ENCODE assay signal across 9 cellular contexts in the genomic region with DNA sequence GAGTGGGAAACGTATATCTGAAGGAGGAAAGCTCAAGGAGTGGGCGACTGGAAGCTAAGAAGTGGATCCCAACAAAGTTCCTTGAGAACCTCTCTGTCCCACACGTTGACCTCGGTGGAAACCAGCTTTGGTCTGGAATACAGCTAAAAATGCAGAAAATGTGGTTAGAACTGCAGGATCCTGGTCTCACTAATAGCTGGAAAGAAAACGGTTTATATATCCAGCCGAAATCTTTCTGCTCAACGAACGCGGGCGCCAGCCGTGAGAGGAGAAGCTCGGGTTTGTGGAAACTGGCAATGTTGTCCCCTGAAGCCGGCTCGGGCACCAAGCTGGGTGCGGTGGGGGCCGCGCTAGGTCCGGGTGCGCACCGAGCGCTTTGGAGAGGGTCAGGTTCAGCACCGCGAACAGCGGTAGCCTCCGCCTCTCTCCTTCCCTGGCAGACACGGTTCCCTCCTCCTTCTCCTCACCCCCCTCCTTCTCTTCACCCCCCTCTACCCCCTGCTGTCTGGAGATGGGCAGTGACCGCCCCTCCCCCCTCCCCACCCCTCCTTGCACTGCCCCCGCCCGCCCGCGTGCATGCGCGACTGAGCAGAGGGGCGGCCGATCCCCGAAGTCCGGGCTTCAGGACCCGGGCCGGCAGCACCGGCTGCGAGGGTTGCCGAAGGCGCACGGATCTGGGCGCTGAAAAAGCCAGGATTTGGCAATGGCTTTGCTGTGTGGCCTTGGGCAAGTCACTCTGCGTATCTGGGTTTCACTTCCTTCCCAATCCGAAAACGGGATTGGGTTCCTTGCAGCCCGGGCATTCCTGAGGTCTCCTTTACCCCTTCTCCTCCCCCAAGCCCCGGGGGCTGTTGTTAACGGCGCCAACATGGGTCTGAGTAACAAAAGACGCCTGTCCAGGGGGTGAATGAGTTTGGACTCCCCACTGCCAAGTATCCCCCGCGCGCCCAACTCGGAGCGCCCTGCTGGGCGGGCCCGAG. TPM values are rescaled to one million over a fixed set of nuclear protein-coding genes. Genes with fewer than 3 reads are reported as not detected.
DNase-seq lines count a peak whose midpoint lies in the region; ATAC-seq and TF ChIP-seq lines count a peak whose summit lies in the region.
"Had no signal": no experiment of that assay in that cellular context is flagged by ENCODE, and none has a peak within 500 bp of the region (broad histone marks: within the 10 kb centered on the region; RNA-seq: fewer than 3 reads in every experiment).

A gene with protein sequence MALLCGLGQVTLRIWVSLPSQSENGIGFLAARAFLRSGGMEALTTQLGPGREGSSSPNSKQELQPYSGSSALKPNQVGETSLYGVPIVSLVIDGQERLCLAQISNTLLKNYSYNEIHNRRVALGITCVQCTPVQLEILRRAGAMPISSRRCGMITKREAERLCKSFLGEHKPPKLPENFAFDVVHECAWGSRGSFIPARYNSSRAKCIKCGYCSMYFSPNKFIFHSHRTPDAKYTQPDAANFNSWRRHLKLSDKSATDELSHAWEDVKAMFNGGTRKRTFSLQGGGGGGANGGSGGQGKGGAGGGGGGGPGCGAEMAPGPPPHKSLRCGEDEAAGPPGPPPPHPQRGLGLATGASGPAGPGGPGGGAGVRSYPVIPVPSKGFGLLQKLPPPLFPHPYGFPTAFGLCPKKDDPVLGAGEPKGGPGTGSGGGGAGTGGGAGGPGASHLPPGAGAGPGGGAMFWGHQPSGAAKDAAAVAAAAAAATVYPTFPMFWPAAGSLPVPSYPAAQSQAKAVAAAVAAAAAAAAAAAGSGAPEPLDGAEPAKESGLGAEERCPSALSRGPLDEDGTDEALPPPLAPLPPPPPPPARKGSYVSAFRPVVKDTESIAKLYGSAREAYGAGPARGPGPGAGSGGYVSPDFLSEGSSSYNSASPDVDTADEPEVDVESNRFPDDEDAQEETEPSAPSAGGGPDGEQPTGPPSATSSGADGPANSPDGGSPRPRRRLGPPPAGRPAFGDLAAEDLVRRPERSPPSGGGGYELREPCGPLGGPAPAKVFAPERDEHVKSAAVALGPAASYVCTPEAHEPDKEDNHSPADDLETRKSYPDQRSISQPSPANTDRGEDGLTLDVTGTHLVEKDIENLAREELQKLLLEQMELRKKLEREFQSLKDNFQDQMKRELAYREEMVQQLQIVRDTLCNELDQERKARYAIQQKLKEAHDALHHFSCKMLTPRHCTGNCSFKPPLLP (plus strand): TSS at position 610 of the 980 bp plus-strand sequence. CDS start 94 bp downstream, at position 704.

- H3K27me3 Mint-ChIP-seq in natural killer cell (ENCODE audit: low read depth in 2 of 2) = peaks cover 61 to 65% of the 10 kb centered on the region in 2 donors
- H3K27me3 Mint-ChIP-seq in natural killer cell treated with Interleukin-12 subunit alpha and Interleukin-12 subunit beta and Interleukin-15 and Interleukin-18, amount 100 ng/mL, for 72 hours = peaks cover 44 to 59% of the 10 kb centered on the region in 2 donors
- H3K27me3 Mint-ChIP-seq in activated naive CD4-positive, alpha-beta T cell treated with anti-CD3 and anti-CD28 coated beads, Interleukin-2, amount 50 U/mL, for 24 hours = peaks cover 55% of the 10 kb centered on the region

- intact Hi-C loops in natural killer cell (cut with micrococcal nuclease) = no loop called here

- H3K9me3 Mint-ChIP-seq in natural killer cell = no peaks in the 10 kb centered on the region
- H3K9me3 Mint-ChIP-seq in natural killer cell treated with Interleukin-12 subunit alpha and Interleukin-12 subunit beta and Interleukin-15 and Interleukin-18, amount 100 ng/mL, for 72 hours = no peaks in the 10 kb centered on the region
- no peaks in the 10 kb centered on the region for H3K9me3 Mint-ChIP-seq in activated naive CD4-positive, alpha-beta T cell treated with anti-CD3 and anti-CD28 coated beads, Interleukin-2, amount 50 U/mL, for 24 hours

- no peak within 1 kb of the TSS for H3K27ac Mint-ChIP-seq in natural killer cell
- no peak within 1 kb of the TSS for H3K27ac Mint-ChIP-seq in natural killer cell treated with Interleukin-12 subunit alpha and Interleukin-12 subunit beta and Interleukin-15 and Interleukin-18, amount 100 ng/mL, for 72 hours
- H3K27ac Mint-ChIP-seq in activated naive CD4-positive, alpha-beta T cell treated with anti-CD3 and anti-CD28 coated beads, Interleukin-2, amount 50 U/mL, for 24 hours = peak within 1 kb of the TSS; percentile 74

- H3K4me1 Mint-ChIP-seq in natural killer cell = peaks cover 29 to 57% of the 10 kb centered on the region in 2 donors
- H3K4me1 Mint-ChIP-seq in natural killer cell treated with Interleukin-12 subunit alpha and Interleukin-12 subunit beta and Interleukin-15 and Interleukin-18, amount 100 ng/mL, for 72 hours (ENCODE audit: low read depth in 2 of 2) = peaks cover 25 to 28% of the 10 kb centered on the region in 2 donors
- H3K4me1 Mint-ChIP-seq in activated naive CD4-positive, alpha-beta T cell treated with anti-CD3 and anti-CD28 coated beads, Interleukin-2, amount 50 U/mL, for 24 hours = peaks cover 54% of the 10 kb centered on the region

- H3K36me3 ChIP-seq in urinary bladder (ENCODE audit: insufficient read depth) = no peaks in the 10 kb centered on the region

- ATAC-seq in natural killer cell = peak in 1 of 3 donors; percentile 29
- ATAC-seq in natural killer cell treated with Interleukin-12 subunit alpha and Interleukin-12 subunit beta and Interleukin-15 and Interleukin-18, amount 100 ng/mL, for 72 hours = no peak
- no peak for ATAC-seq in GM21360 (IDR thresholded peaks at IDR 0.05; ENCODE audit: unreplicated experiment)

- 1% methylated on average over 60 of the region's 60 CpGs for WGBS in urinary bladder

- H3K4me3 ChIP-seq in urinary bladder (ENCODE audit: low read depth, low read length) = peak within 1 kb of the TSS; percentile 13

- no peak within 1 kb of the TSS for H3K27ac ChIP-seq in urinary bladder (ENCODE audit: low read depth)

- TF ChIP-seq CTCF in natural killer cell (IDR thresholded peaks at IDR 0.05) = no peak

- H3K36me3 Mint-ChIP-seq in natural killer cell = no peaks in the 10 kb centered on the region
- H3K36me3 Mint-ChIP-seq in natural killer cell treated with Interleukin-12 subunit alpha and Interleukin-12 subunit beta and Interleukin-15 and Interleukin-18, amount 100 ng/mL, for 72 hours = no peaks in the 10 kb centered on the region
- H3K36me3 Mint-ChIP-seq in activated naive CD4-positive, alpha-beta T cell treated with anti-CD3 and anti-CD28 coated beads, Interleukin-2, amount 50 U/mL, for 24 hours = peaks cover 1% of the 10 kb centered on the region

- DNase-seq in natural killer cell (no peak), iPS-NIHi11 (ENCODE audit: low spot score) (peak; percentile 81), activated gamma-delta T cell (lab: John Stamatoyannopoulos, UW) (no peak), NAMALWA (ENCODE audit: low spot score) (no peak)
- DNase-seq in natural killer cell treated with Interleukin-12 subunit alpha and Interleukin-12 subunit beta and Interleukin-15 and Interleukin-18, amount 100 ng/mL, for 72 hours (ENCODE audit: low spot score) = no peak
- DNase-seq: substantia nigra had no signal

- peaks cover 9% of the 10 kb centered on the region for H3K4me1 ChIP-seq in urinary bladder (ENCODE audit: insufficient read depth)

- peak within 1 kb of the TSS; percentile 47 for H3K4me3 Mint-ChIP-seq in natural killer cell
- no peak within 1 kb of the TSS for H3K4me3 Mint-ChIP-seq in natural killer cell treated with Interleukin-12 subunit alpha and Interleukin-12 subunit beta and Interleukin-15 and Interleukin-18, amount 100 ng/mL, for 72 hours
- H3K4me3 Mint-ChIP-seq in activated naive CD4-positive, alpha-beta T cell treated with anti-CD3 and anti-CD28 coated beads, Interleukin-2, amount 50 U/mL, for 24 hours = peak within 1 kb of the TSS; percentile 57

RNA-seq across cellular contexts. Expression of the gene that starts here (rescaled TPM):
- total RNA-seq in natural killer cell = 1 to 10 TPM; 2.0 to 2.9 (median 2.1) TPM
- total RNA-seq in natural killer cell treated with Interleukin-12 subunit alpha and Interleukin-12 subunit beta and Interleukin-15 and Interleukin-18, amount 100 ng/mL, for 72 hours = under 1 TPM; 0.42 to 0.48 TPM
- total RNA-seq in urinary bladder = 0.21 TPM
- 0.60 TPM for polyA plus RNA-seq in urinary bladder
